ENCODE assay signal across 8 cellular contexts in the genomic region with DNA sequence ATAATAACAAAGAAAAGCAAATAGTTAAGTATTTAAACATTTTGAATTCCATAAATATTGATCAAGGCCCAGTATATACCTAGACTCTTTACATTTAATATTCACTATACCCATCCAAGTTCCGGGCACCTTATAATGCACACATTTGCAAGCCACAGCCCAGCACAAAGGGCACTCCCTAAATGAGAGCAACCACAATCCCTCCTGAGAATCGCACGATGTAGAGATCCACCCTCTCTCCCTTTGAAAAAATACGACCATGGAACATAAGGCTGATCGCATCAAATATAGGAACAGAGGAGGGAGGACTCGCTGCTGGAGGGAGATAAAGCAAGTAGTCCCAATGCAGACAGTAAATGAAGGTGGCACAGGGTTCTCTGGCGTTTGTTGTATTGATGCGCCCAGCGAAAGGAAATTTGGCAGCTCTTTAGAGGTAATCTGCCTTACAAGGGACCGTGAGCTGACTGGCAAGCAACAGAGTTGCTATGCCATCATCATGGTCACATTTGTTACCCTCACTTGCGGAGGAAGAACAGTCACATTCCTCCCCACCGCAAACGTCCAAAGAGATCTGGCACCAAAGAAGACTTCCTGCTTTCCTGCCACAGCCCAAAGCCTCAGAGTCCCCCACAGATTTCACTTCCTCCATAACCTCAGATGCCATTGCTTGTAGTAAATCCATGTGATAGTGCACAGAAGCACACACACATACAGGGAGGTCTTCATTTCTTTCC. TPM values are rescaled to one million over a fixed set of nuclear protein-coding genes. Genes with fewer than 3 reads are reported as not detected.
DNase-seq lines count a peak whose midpoint lies in the region; ATAC-seq lines count a peak whose summit lies in the region.

No MANE protein-coding gene starts in this region.

- peaks cover 3% of the 10 kb centered on the region; the same call in 1 of the 2 replicates for H3K4me1 ChIP-seq in SJCRH30

- ATAC-seq in HG03039 (IDR thresholded peaks at IDR 0.05; ENCODE audit: unreplicated experiment) = peak; percentile 93

- no peak overlapping the region for H3K27ac ChIP-seq in SJCRH30

- no peaks in the 10 kb centered on the region for H3K36me3 ChIP-seq in SJCRH30

- no peaks in the 10 kb centered on the region for H3K9me3 ChIP-seq in SJCRH30 (replicated peaks)

- DNase-seq in stimulated activated CD4-positive, alpha-beta T cell treated with anti-CD3 and anti-CD28 coated beads, TNF-alpha, amount 100 ng/mL, for 48 hours (ENCODE audit: low read depth in 3 of 3) = peak in 2 of 3 donors; percentile 3
- no peak for DNase-seq in stimulated activated CD4-positive, alpha-beta T cell treated with anti-CD3 and anti-CD28 coated beads, Interleukin-1b, Interleukin-23, amount 100 ng/mL, for 48 hours
- peak; percentile 6 to 26 for DNase-seq in SJCRH30
- DNase-seq in mucosa of gallbladder (ENCODE audit: low spot score) = peak; percentile 25
- DNase-seq in NCI-H2081 (lab: John Stamatoyannopoulos, UW) = no peak
- no peak for DNase-seq in NCI-H82 (lab: John Stamatoyannopoulos, UW)
- no peak for DNase-seq in D341Med (ENCODE audit: low spot score)

- no peak overlapping the region for H3K4me3 ChIP-seq in SJCRH30

- H3K27me3 ChIP-seq in SJCRH30 = peaks cover 4% of the 10 kb centered on the region; the same call in 1 of the 2 replicates

RNA-seq across cellular contexts. Expression of gene TAS2R40, which starts 16.1 kb away (rescaled TPM):
- not detected in 2 replicates for total RNA-seq in SJCRH30 (2014; rRNA removed; shearing (Covaris generic))
- total RNA-seq in mucosa of gallbladder = not detected

RNA-seq across cellular contexts. Expression of gene TAS2R39, which starts 22.5 kb away (rescaled TPM):
- not detected in 2 replicates for total RNA-seq in SJCRH30 (2014; rRNA removed; shearing (Covaris generic))
- not detected for total RNA-seq in mucosa of gallbladder

RNA-seq across cellular contexts. Expression of gene GSTK1, which starts 57.5 kb away (rescaled TPM):
- 35.2 and 35.6 TPM in 2 replicates for total RNA-seq in SJCRH30 (2014; rRNA removed; shearing (Covaris generic))
- total RNA-seq in mucosa of gallbladder = 252 TPM

Comparison
In these comparisons a context has a peak if more than half of its experiments do, and no peak if none do; other contexts are left out.
1. DNase-seq: peak in stimulated activated CD4-positive, alpha-beta T cell treated with anti-CD3 and anti-CD28 coated beads, TNF-alpha, amount 100 ng/mL, for 48 hours (2 of 3), SJCRH30 (2 of 2) and mucosa of gallbladder (single experiment); none in stimulated activated CD4-positive, alpha-beta T cell treated with anti-CD3 and anti-CD28 coated beads, Interleukin-1b, Interleukin-23, amount 100 ng/mL, for 48 hours (single experiment), NCI-H2081 (0 of 2), NCI-H82 (single experiment) and D341Med (single experiment).